Comparison of ENCODE assay signal across 9 cellular contexts in genomic region chr2:236168110-236169067, GRCh38. TPM values are rescaled to one million over a fixed set of nuclear protein-coding genes. Genes with fewer than 3 reads are reported as not detected.
DNase-seq lines count a peak whose midpoint lies in the region; ATAC-seq, FAIRE-seq and TF ChIP-seq lines count a peak whose summit lies in the region.
"Had no signal": no experiment of that assay in that cellular context is flagged by ENCODE, and none has a peak within 500 bp of the region (broad histone marks: within the 10 kb centered on the region; RNA-seq: fewer than 3 reads in every experiment).

GBX2 (minus strand) TSS chr2:236168386; CDS start chr2:236167971, 415 bp downstream.

- H3K4me1 ChIP-seq in left lung, result peaks cover 16 to 41% of the 10 kb centered on the region in 2 donors
- H3K4me1 ChIP-seq in vagina, result peaks cover 60% of the 10 kb centered on the region

- H3K9me3 ChIP-seq in left lung (no peaks in the 10 kb centered on the region), vagina (no peaks in the 10 kb centered on the region)

- H3K27me3 ChIP-seq in bronchial epithelial cell (ENCODE audit: control insufficient read depth, insufficient read depth, low read length), result peaks cover 81% of the 10 kb centered on the region
- peaks cover 100% of the 10 kb centered on the region in 2 donors for H3K27me3 ChIP-seq in left lung
- H3K27me3 ChIP-seq in vagina, result peaks cover 50% of the 10 kb centered on the region

- FAIRE-seq in bronchial epithelial cell (lab: Jason Lieb, UNC), result no peak

- peak; percentile 40 for DNase-seq in GM20000 (ENCODE audit: low spot score)
- peak; percentile 77 for DNase-seq in NCI-H2196 treated with DMSO at 0.1 percent for 48 hours (lab: John Stamatoyannopoulos, UW; ENCODE audit: unreplicated experiment)
- peak; percentile 35 for DNase-seq in bronchial epithelial cell (ENCODE audit: low read depth)
- DNase-seq in left lung, result no peak
- no peak for DNase-seq in vagina (ENCODE audit: extremely low spot score in 2 of 2)
- no peak for DNase-seq in effector CD4-positive, alpha-beta T cell

- ATAC-seq in left lung (peak; percentile 39), GM21447 (IDR thresholded peaks at IDR 0.05; ENCODE audit: unreplicated experiment) (no peak), HG03378 (IDR thresholded peaks at IDR 0.05; ENCODE audit: unreplicated experiment) (no peak)

- peak within 1 kb of the TSS; percentile 27 for H3K4me3 ChIP-seq in bronchial epithelial cell (ENCODE audit: low read depth, low read length)
- peak within 1 kb of the TSS in 1 of 2 donors; percentile 19 for H3K4me3 ChIP-seq in left lung
- peak within 1 kb of the TSS; percentile 24 to 41 for H3K4me3 ChIP-seq in vagina

- H3K27ac ChIP-seq in left lung (no peak within 1 kb of the TSS), vagina (no peak within 1 kb of the TSS)

- TF ChIP-seq POLR2A in vagina (IDR thresholded peaks at IDR 0.05), result no peak

- H3K36me3 ChIP-seq in bronchial epithelial cell (ENCODE audit: control insufficient read depth, insufficient read depth, low read length) (no peaks in the 10 kb centered on the region), left lung (no peaks in the 10 kb centered on the region), vagina (no peaks in the 10 kb centered on the region)

- TF ChIP-seq CTCF in GM20000 (IDR thresholded peaks at IDR 0.05; ENCODE audit: extremely low read depth, missing control alignments) (no peak), bronchial epithelial cell (IDR thresholded peaks at IDR 0.05; ENCODE audit: insufficient read depth, low read length, severe bottlenecking) (no peak), left lung (IDR thresholded peaks at IDR 0.05) (no peak), vagina (IDR thresholded peaks at IDR 0.05) (no peak)

- intact Hi-C loops in left lung (cut with DNase I), result no loop called here
- intact Hi-C loops in vagina (cut with DNase I), result no loop called here

RNA-seq across cellular contexts. Expression of gene GBX2, which starts in this region (rescaled TPM):
- total RNA-seq in bronchial epithelial cell, result not detected in 2 replicates
- total RNA-seq in left lung, result not detected
- not detected for total RNA-seq in vagina
- total RNA-seq: natural killer cell treated with Interleukin-12 subunit alpha and Interleukin-12 subunit beta and Interleukin-15 and Interleukin-18, amount 100 ng/mL, for 72 hours had no signal

Comparison
In these comparisons a context has a peak if more than half of its experiments do, and no peak if none do; other contexts are left out.
1. Peak in DNase-seq and H3K4me3 ChIP-seq in bronchial epithelial cell; RNA of the gene not detected or under 1 TPM.
2. Peak in ATAC-seq in left lung; RNA of the gene not detected or under 1 TPM.
3. DNase-seq: peak in GM20000 (single experiment) and NCI-H2196 treated with DMSO at 0.1 percent for 48 hours (single experiment); none in left lung (0 of 2), vagina (0 of 2) and effector CD4-positive, alpha-beta T cell (single experiment).